20 cellular contexts compared by ENCODE assay signal in genomic region chr7:125814030-125814535, GRCh38.
DNase-seq lines count a peak whose midpoint lies in the region; ATAC-seq and TF ChIP-seq lines count a peak whose summit lies in the region.
"Had no signal": no experiment of that assay in that cellular context is flagged by ENCODE, and none has a peak within 500 bp of the region (broad histone marks: within the 10 kb centered on the region; RNA-seq: fewer than 3 reads in every experiment).

No MANE protein-coding gene starts in this region.

- no peak overlapping the region for H3K27ac ChIP-seq in breast epithelium
- H3K27ac ChIP-seq: 22Rv1, heart right ventricle, parathyroid adenoma had no signal

- H3K4me3 ChIP-seq in breast epithelium: no peak overlapping the region
- H3K4me3 ChIP-seq in astrocyte of the spinal cord (ENCODE audit: low read depth, low read length): no peak overlapping the region
- H3K4me3 ChIP-seq: heart right ventricle had no signal

- TF ChIP-seq CTCF in MCF 10A (IDR thresholded peaks at IDR 0.05; ENCODE audit: unreplicated experiment) (no peak), breast epithelium (IDR thresholded peaks at IDR 0.05) (no peak), astrocyte of the spinal cord (IDR thresholded peaks at IDR 0.05; ENCODE audit: low read depth, low read length) (no peak), WTC11 (IDR thresholded peaks at IDR 0.05) (no peak)

- H3K36me3 ChIP-seq in breast epithelium: no peaks in the 10 kb centered on the region
- H3K36me3 ChIP-seq: heart right ventricle had no signal

- in situ Hi-C loops in astrocyte of the spinal cord (cut with HindIII; ENCODE audit: low sequenced_read_pairs): no loop called here

- H3K9me3 Mint-ChIP-seq in MCF 10A (ENCODE audit: unreplicated experiment) (no peaks in the 10 kb centered on the region), WTC11 (no peaks in the 10 kb centered on the region)

- H3K36me3 Mint-ChIP-seq in MCF 10A (ENCODE audit: insufficient read depth, unreplicated experiment) (no peaks in the 10 kb centered on the region), WTC11 (no peaks in the 10 kb centered on the region)
- H3K36me3 Mint-ChIP-seq: activated naive CD8-positive, alpha-beta T cell treated with anti-CD3 and anti-CD28 coated beads for 36 hours; CD4-positive, CD25-positive, alpha-beta regulatory T cell; stimulated activated naive B cell treated with anti-CD40 and anti-IgM and Interleukin-4, amounts not matched to agents 10 μg/mL and 1 μg/mL and 100 μg/mL, for 72 hours had no signal

- ATAC-seq in WTC11: no peak
- ATAC-seq in GM21360 (IDR thresholded peaks at IDR 0.05; ENCODE audit: unreplicated experiment): no peak
- ATAC-seq: heart right ventricle; right cardiac atrium; Right ventricle myocardium inferior; stimulated activated naive B cell treated with anti-CD40 and anti-IgM and Interleukin-4, amounts not matched to agents 10 μg/mL and 1 μg/mL and 100 μg/mL, for 72 hours had no signal

- CTCF ChIA-PET in MCF 10A (lab: Yijun Ruan, JAX): interaction anchor here (0.5 kb wide), 1 partner anchor 849 kb away, joined by 5 read pairs; no protein-coding TSS in a partner anchor
- CTCF ChIA-PET in WTC11 (lab: Charles Lee): no interaction called here

- no peak overlapping the region for H3K27ac Mint-ChIP-seq in MCF 10A (ENCODE audit: low read depth, unreplicated experiment)
- no peak overlapping the region for H3K27ac Mint-ChIP-seq in WTC11
- H3K27ac Mint-ChIP-seq: activated naive CD8-positive, alpha-beta T cell treated with anti-CD3 and anti-CD28 coated beads for 36 hours; CD4-positive, CD25-positive, alpha-beta regulatory T cell; stimulated activated naive B cell treated with anti-CD40 and anti-IgM and Interleukin-4, amounts not matched to agents 10 μg/mL and 1 μg/mL and 100 μg/mL, for 72 hours had no signal

- POLR2A ChIA-PET in MCF 10A (lab: Yijun Ruan, JAX): no interaction called here
- POLR2A ChIA-PET in WTC11 (lab: Charles Lee): no interaction called here

- H3K27me3 ChIP-seq in breast epithelium: no peaks in the 10 kb centered on the region
- H3K27me3 ChIP-seq: heart right ventricle had no signal

- H3K4me3 Mint-ChIP-seq in MCF 10A (ENCODE audit: unreplicated experiment): no peak overlapping the region
- H3K4me3 Mint-ChIP-seq in WTC11: no peak overlapping the region
- H3K4me3 Mint-ChIP-seq: activated naive CD8-positive, alpha-beta T cell treated with anti-CD3 and anti-CD28 coated beads for 36 hours; CD4-positive, CD25-positive, alpha-beta regulatory T cell; stimulated activated naive B cell treated with anti-CD40 and anti-IgM and Interleukin-4, amounts not matched to agents 10 μg/mL and 1 μg/mL and 100 μg/mL, for 72 hours had no signal

- peaks cover 6% of the 10 kb centered on the region for H3K4me1 Mint-ChIP-seq in MCF 10A (ENCODE audit: insufficient read depth, unreplicated experiment)
- no peaks in the 10 kb centered on the region for H3K4me1 Mint-ChIP-seq in WTC11
- H3K4me1 Mint-ChIP-seq: activated naive CD8-positive, alpha-beta T cell treated with anti-CD3 and anti-CD28 coated beads for 36 hours; CD4-positive, CD25-positive, alpha-beta regulatory T cell; stimulated activated naive B cell treated with anti-CD40 and anti-IgM and Interleukin-4, amounts not matched to agents 10 μg/mL and 1 μg/mL and 100 μg/mL, for 72 hours had no signal

- no peaks in the 10 kb centered on the region for H3K4me1 ChIP-seq in breast epithelium
- H3K4me1 ChIP-seq: heart right ventricle, parathyroid adenoma had no signal

- H3K9me3 ChIP-seq in breast epithelium: no peaks in the 10 kb centered on the region

- no peaks in the 10 kb centered on the region for H3K27me3 Mint-ChIP-seq in MCF 10A (ENCODE audit: insufficient read depth, unreplicated experiment)
- H3K27me3 Mint-ChIP-seq in WTC11 (ENCODE audit: low read depth): no peaks in the 10 kb centered on the region
- H3K27me3 Mint-ChIP-seq: activated naive CD8-positive, alpha-beta T cell treated with anti-CD3 and anti-CD28 coated beads for 36 hours; CD4-positive, CD25-positive, alpha-beta regulatory T cell; stimulated activated naive B cell treated with anti-CD40 and anti-IgM and Interleukin-4, amounts not matched to agents 10 μg/mL and 1 μg/mL and 100 μg/mL, for 72 hours had no signal

- BruUV-seq in MCF 10A (replicated peaks; lab: Mats Ljungman, UMichigan): no TSS peak

- DNase-seq in MCF 10A (ENCODE audit: unreplicated experiment) (peak; percentile 29), breast epithelium (ENCODE audit: low spot score in 2 of 2) (no peak), astrocyte of the spinal cord (ENCODE audit: low read depth, low spot score) (peak; percentile 45), iris pigment epithelial cell (ENCODE audit: low read depth) (peak; percentile 42), NCI-H2029 treated with DMSO at 0.1 percent for 48 hours (lab: John Stamatoyannopoulos, UW) (no peak), WTC11 (ENCODE audit: low spot score) (no peak), C1 segment of cervical spinal cord (lab: John Stamatoyannopoulos, UW) (no peak)
- DNase-seq: activated effector memory CD4-positive, alpha-beta T cell treated with Interleukin-2 at 50 U/mL for 16 hours; activated naive CD8-positive, alpha-beta T cell treated with anti-CD3 and anti-CD28 coated beads for 36 hours; CD4-positive, CD25-positive, alpha-beta regulatory T cell; heart right ventricle; NCI-H187; NCI-H2227 treated with DMSO at 0.1 percent for 48 hours; right cardiac atrium; stimulated activated CD4-positive, alpha-beta T cell treated with anti-CD3 and anti-CD28 coated beads, Interleukin-12 subunit alpha, Interleukin-12 subunit beta, amount 100 ng/mL, for 4 hours; stimulated activated naive B cell treated with anti-CD40 and anti-IgM and Interleukin-4, amounts not matched to agents 10 μg/mL and 1 μg/mL and 100 μg/mL, for 72 hours had no signal

- no peak for TF ChIP-seq POLR2A in breast epithelium (IDR thresholded peaks at IDR 0.05)

- intact Hi-C loops in MCF 10A (cut with micrococcal nuclease) (no loop called here), breast epithelium (cut with DNase I; ENCODE audit: low total_unique reads) (no loop called here)

TF ChIP-seq in WTC11, 78 proteins besides CTCF, POLR2A, EP300 and RAD21:
- no peak for TF ChIP-seq NR1H2 (CRISPR knock-in tag; IDR thresholded peaks at IDR 0.05)
- no peak for TF ChIP-seq GTF2I (CRISPR knock-in tag; conservative IDR thresholded peaks at IDR 0.05)
- TF ChIP-seq JUN (CRISPR knock-in tag; IDR thresholded peaks at IDR 0.05): no peak
TF ChIP-seq in WTC11: peak in this region for 0.

Comparison
In these comparisons a context has a peak if more than half of its experiments do, and no peak if none do; other contexts are left out.
1. DNase-seq: peak in MCF 10A (single experiment), astrocyte of the spinal cord (single experiment) and iris pigment epithelial cell (single experiment); none in breast epithelium (0 of 2), NCI-H2029 treated with DMSO at 0.1 percent for 48 hours (single experiment), WTC11 (single experiment) and C1 segment of cervical spinal cord (0 of 14).